ENCODE assay signal across 8 cellular contexts in genomic region chr11:12827369-12827768, GRCh38.
DNase-seq lines count a peak whose midpoint lies in the region; ATAC-seq and TF ChIP-seq lines count a peak whose summit lies in the region.

No MANE protein-coding gene starts in this region.

- 54 to 69% methylated on average over 1 of the region's 1 CpG for WGBS in heart right ventricle, 2 donors

- no peak for TF ChIP-seq POLR2A in uterus (IDR thresholded peaks at IDR 0.05)

- H3K36me3 ChIP-seq in heart right ventricle: no peaks in the 10 kb centered on the region
- H3K36me3 ChIP-seq in duodenal mucosa (ENCODE audit: control insufficient read depth in 1 of 2, insufficient read depth in 2 of 2, low read length in 2 of 2): no peaks in the 10 kb centered on the region
- no peaks in the 10 kb centered on the region for H3K36me3 ChIP-seq in muscle layer of duodenum (ENCODE audit: control insufficient read depth in 1 of 2, insufficient read depth in 2 of 2, low read length in 2 of 2)
- no peaks in the 10 kb centered on the region for H3K36me3 ChIP-seq in uterus

- TF ChIP-seq CTCF in heart right ventricle (IDR thresholded peaks at IDR 0.05) (no peak), uterus (IDR thresholded peaks at IDR 0.05) (no peak)

- H3K27me3 ChIP-seq in heart right ventricle (peaks cover 0 to 21% (median 0%) of the 10 kb centered on the region in 7 donors), duodenal mucosa (ENCODE audit: control insufficient read depth in 1 of 2, insufficient read depth in 2 of 2, low read length in 2 of 2) (no peaks in the 10 kb centered on the region), muscle layer of duodenum (ENCODE audit: low read depth, low read length) (no peaks in the 10 kb centered on the region), uterus (no peaks in the 10 kb centered on the region)

- H3K9me3 ChIP-seq in heart right ventricle (peaks cover 0 to 14% (median 0%) of the 10 kb centered on the region in 11 donors), duodenal mucosa (ENCODE audit: control insufficient read depth in 1 of 2, low read length in 2 of 2) (no peaks in the 10 kb centered on the region), muscle layer of duodenum (ENCODE audit: control insufficient read depth in 1 of 2, low read length in 2 of 2) (no peaks in the 10 kb centered on the region), uterus (no peaks in the 10 kb centered on the region)

- DNase-seq in heart right ventricle (no peak), left cardiac atrium (no peak), uterus (no peak), GM19238 (ENCODE audit: insufficient read length, low spot score) (no peak), 8988T (no peak)
- DNase-seq in activated CD8-positive, alpha-beta memory T cell treated with anti-CD3 and anti-CD28 coated beads, Interleukin-2, amount 50 U/mL, for 48 hours: no peak

- H3K9ac ChIP-seq in duodenal mucosa (ENCODE audit: low read depth in 1 of 2, low read length in 2 of 2): peak overlapping the region; percentile 48 to 63

- H3K27ac ChIP-seq in heart right ventricle: peak overlapping the region in 8 of 10 donors; percentile 36 to 80 (median 63)
- peak overlapping the region; percentile 67 for H3K27ac ChIP-seq in duodenal mucosa (ENCODE audit: low read depth, low read length)
- H3K27ac ChIP-seq in muscle layer of duodenum (ENCODE audit: low read length): peak overlapping the region; percentile 70
- peak overlapping the region; percentile 53 to 62 for H3K27ac ChIP-seq in uterus

- H3K4me3 ChIP-seq in heart right ventricle (peak overlapping the region in 6 of 10 donors; percentile 35 to 58 (median 52)), duodenal mucosa (ENCODE audit: low read depth in 1 of 2, low read length in 2 of 2) (peak overlapping the region; percentile 80 to 81), muscle layer of duodenum (ENCODE audit: low read depth in 1 of 2, low read length in 2 of 2) (peak overlapping the region; percentile 57 to 64), uterus (no peak overlapping the region)

- intact Hi-C loops in heart right ventricle (cut with DNase I): loop anchor here in 5 of 10 donors (5.0 to 10.0 kb wide), 4 partner anchors 57 to 413 kb away; no protein-coding TSS in a partner anchor
- intact Hi-C loops in left cardiac atrium (cut with DNase I): loop anchor here in 1 of 2 donors (10.0 kb wide), 1 partner anchor 153 kb away; the partner anchor contains the start of gene TEAD1
- intact Hi-C loops in uterus (cut with DNase I; ENCODE audit: low total_unique reads): no loop called here

- H3K4me1 ChIP-seq in heart right ventricle (peaks cover 3 to 67% (median 49%) of the 10 kb centered on the region in 9 donors), duodenal mucosa (ENCODE audit: control insufficient read depth in 1 of 2, insufficient read depth in 2 of 2, low read length in 2 of 2) (peaks cover 27 to 54% of the 10 kb centered on the region in 2 donors), muscle layer of duodenum (ENCODE audit: control insufficient read depth in 1 of 2, insufficient read depth in 2 of 2, low read length in 2 of 2) (peaks cover 0 to 18% of the 10 kb centered on the region in 2 donors), uterus (no peaks in the 10 kb centered on the region)

- ATAC-seq in heart right ventricle: no peak
- no peak for ATAC-seq in left cardiac atrium

Comparison
In these comparisons a context has a peak if more than half of its experiments do, and no peak if none do; other contexts are left out.
1. H3K4me3 ChIP-seq: peak in heart right ventricle (6 of 10), duodenal mucosa (2 of 2) and muscle layer of duodenum (2 of 2); none in uterus (0 of 2).
2. Peak in every context shown above with its lines, with median percentiles within 50 percentile points of each other: H3K27ac ChIP-seq.